In the genomic region with DNA sequence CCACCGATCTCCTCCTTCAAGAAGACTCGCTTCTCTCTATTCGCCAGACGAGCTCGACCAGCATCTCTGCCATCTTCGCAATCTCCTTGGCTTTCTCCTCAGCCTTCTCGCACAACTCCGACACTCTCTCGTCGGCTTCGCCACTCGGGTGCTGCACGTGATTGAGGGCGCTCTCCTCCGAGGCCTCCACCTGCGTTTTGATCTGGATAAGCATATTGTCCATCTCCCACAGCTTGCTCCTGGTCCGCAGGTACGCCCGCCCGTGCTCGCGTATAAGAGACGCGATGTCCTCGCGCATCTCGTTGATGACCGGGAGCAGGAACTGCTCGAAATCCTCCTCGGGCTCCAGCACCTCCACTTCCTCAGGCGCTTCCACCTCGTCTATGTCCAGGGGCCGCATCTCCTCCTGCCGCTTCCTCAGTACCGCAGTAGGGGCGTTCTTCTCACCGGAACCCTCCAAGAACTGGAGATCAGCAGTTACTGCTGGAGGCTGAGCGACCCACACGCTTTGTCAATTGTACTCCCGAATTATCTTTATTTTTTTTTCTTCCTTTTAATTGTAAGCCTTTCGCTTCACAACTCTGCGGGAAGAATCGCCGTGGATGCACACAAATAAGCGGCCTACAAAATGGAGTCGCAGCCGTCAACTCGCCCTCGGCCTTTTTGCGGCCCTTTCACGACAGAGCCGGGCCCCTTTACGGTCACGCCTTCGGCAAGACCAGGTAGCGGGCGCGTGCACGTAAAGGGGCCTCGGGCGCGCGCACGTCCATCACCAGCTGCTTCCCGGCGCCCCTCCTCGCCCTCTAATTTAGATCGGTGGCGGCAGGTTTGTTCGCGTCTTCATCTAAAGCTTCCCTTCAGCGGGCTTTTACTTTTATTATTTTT, we compare ENCODE assay signal across 8 cellular contexts. TPM values are rescaled to one million over a fixed set of nuclear protein-coding genes. Genes with fewer than 3 reads are reported as not detected.
DNase-seq lines count a peak whose midpoint lies in the region; ATAC-seq, FAIRE-seq and TF ChIP-seq lines count a peak whose summit lies in the region.

Gene MRFAP1L1 (minus strand): TSS at position 636 of the 885 bp plus-strand sequence. CDS start 236 bp downstream, at position 400.

- H3K4me1 ChIP-seq in prostate gland (replicated peaks) = no peaks in the 10 kb centered on the region

- peak; percentile 78 for DNase-seq in GM12891 (ENCODE audit: insufficient read length, low spot score)
- DNase-seq in NCI-H187 (lab: John Stamatoyannopoulos, UW) = peak; percentile 93 to 98
- peak; percentile 94 to 99 (median 95) for DNase-seq in T-helper 2 cell
- DNase-seq in left ventricle myocardium superior = peak; percentile 98
- DNase-seq in prostate gland (ENCODE audit: low spot score) = peak; percentile 96
- peak; percentile 96 for DNase-seq in ureter (ENCODE audit: low spot score)

- peak; percentile 83 for FAIRE-seq in GM12891 (lab: Jason Lieb, UNC)

- H3K4me3 ChIP-seq in prostate gland = peak within 1 kb of the TSS; percentile 69

- under 1% methylated on average over 72 of the region's 72 CpGs for WGBS in prostate gland

- H3K36me3 ChIP-seq in prostate gland = no peaks in the 10 kb centered on the region

- H3K27ac ChIP-seq in angular gyrus (ENCODE audit: low read depth, low read length) (peak within 1 kb of the TSS; percentile 64), prostate gland (peak within 1 kb of the TSS; percentile 86)

- TF ChIP-seq POLR2A in GM12891 (IDR thresholded peaks at IDR 0.05; ENCODE audit: low read depth, low read length) (peak; percentile 67), prostate gland (IDR thresholded peaks at IDR 0.05) (peak; percentile 51)

- intact Hi-C loops in left ventricle myocardium superior (cut with micrococcal nuclease) = no loop called here
- intact Hi-C loops in prostate gland (cut with DNase I) = loop anchor here (1.0 to 10.0 kb wide), 3 partner anchors 37 to 275 kb away; a partner anchor contains a TSS

- H3K27me3 ChIP-seq in prostate gland (replicated peaks; ENCODE audit: insufficient read depth) = no peaks in the 10 kb centered on the region

- TF ChIP-seq CTCF in prostate gland (IDR thresholded peaks at IDR 0.05) = no peak

- H3K9me3 ChIP-seq in prostate gland = no peaks in the 10 kb centered on the region

- peak; percentile 67 for ATAC-seq in HG02884 (IDR thresholded peaks at IDR 0.05; ENCODE audit: unreplicated experiment)
- ATAC-seq in left ventricle myocardium superior = peak; percentile 91

TF ChIP-seq in GM12891, 5 proteins besides CTCF, POLR2A, EP300 and RAD21:
- TF ChIP-seq POU2F2 (IDR thresholded peaks at IDR 0.05; ENCODE audit: low read depth, low read length) (no peak; the same call in 1 of the 2 replicates), TAF1 (IDR thresholded peaks at IDR 0.05; ENCODE audit: low read depth, low read length) (peak; percentile 82; the same call in 1 of the 2 replicates), POLR2AphosphoS5 (IDR thresholded peaks at IDR 0.05; ENCODE audit: low read depth, low read length) (no peak; the same call in 1 of the 2 replicates), PAX5 (IDR thresholded peaks at IDR 0.05; ENCODE audit: insufficient read depth, low read length, severe bottlenecking) (no peak), SPI1 (IDR thresholded peaks at IDR 0.05; ENCODE audit: low read depth, low read length) (peak; percentile 62)

RNA-seq across cellular contexts. Expression of gene MRFAP1L1, which starts in this region (rescaled TPM):
- polyA plus RNA-seq in GM12891 (2012; ENCODE audit: low read depth, missing spikeins) = 27.7 TPM
- 42.9 TPM for total RNA-seq in left ventricle myocardium superior
- 10 to 100 TPM; 65.2 to 81.9 TPM for total RNA-seq in prostate gland
- 52.5 TPM for total RNA-seq in ureter

Comparison
In these comparisons a context has a peak if more than half of its experiments do, and no peak if none do; other contexts are left out.
1. Peak in every context shown above with its lines: DNase-seq, ATAC-seq, H3K4me3 ChIP-seq and H3K27ac ChIP-seq.